ENCODE assay signal across 11 cellular contexts in genomic region chr4:23009093-23009492, GRCh38.
"Had no signal": no experiment of that assay in that cellular context is flagged by ENCODE, and none has a peak within 500 bp of the region (broad histone marks: within the 10 kb centered on the region; RNA-seq: fewer than 3 reads in every experiment).

No MANE protein-coding gene starts in this region.

- DNase-seq: GM23248, GOT3, H7, H9, HCEC 1CT, HFFc6 had no signal

- H3K27ac ChIP-seq: GM23248 had no signal

- FAIRE-seq: H1, H54 had no signal

- H3K9me3 ChIP-seq: HAP-1 had no signal

- H3K4me1 ChIP-seq: HAP-1 had no signal

- H3K36me3 ChIP-seq: HAP-1 had no signal

- H3K9ac ChIP-seq: GM23248 had no signal

- H3K4me2 ChIP-seq: GM23338 had no signal

- H2AFZ ChIP-seq: GM23248, GM23338 had no signal

- H3K4me3 ChIP-seq: GM23248, GM23338, HAP-1 had no signal

- ATAC-seq: GM23338, HCT116 had no signal
